12 cellular contexts compared by ENCODE assay signal in genomic region chr3:15102833-15103232, GRCh38. TPM values are rescaled to one million over a fixed set of nuclear protein-coding genes. Genes with fewer than 3 reads are reported as not detected.
DNase-seq lines count a peak whose midpoint lies in the region; ATAC-seq and TF ChIP-seq lines count a peak whose summit lies in the region.
"Had no signal": no experiment of that assay in that cellular context is flagged by ENCODE, and none has a peak within 500 bp of the region (broad histone marks: within the 10 kb centered on the region; RNA-seq: fewer than 3 reads in every experiment).

No MANE protein-coding gene starts in this region.

- H3K9me3 ChIP-seq in fibroblast of lung (ENCODE audit: control insufficient read depth, insufficient read depth, low read depth, low read length): no peaks in the 10 kb centered on the region
- H3K9me3 ChIP-seq in upper lobe of left lung: no peaks in the 10 kb centered on the region

- H3K4me2 ChIP-seq in fibroblast of lung (ENCODE audit: extremely low read depth, insufficient read depth, low read length): no peak overlapping the region

- ATAC-seq in upper lobe of left lung (ENCODE audit: low FRiP score in 2 of 2) (no peak), HG03280 (IDR thresholded peaks at IDR 0.05; ENCODE audit: unreplicated experiment) (no peak), HG03025 (IDR thresholded peaks at IDR 0.05; ENCODE audit: low FRiP score, unreplicated experiment) (no peak)

- no peak for TF ChIP-seq EP300 in upper lobe of left lung (IDR thresholded peaks at IDR 0.05)

- no peak overlapping the region for H2AFZ ChIP-seq in fibroblast of lung (ENCODE audit: low read length)

- peaks cover 10% of the 10 kb centered on the region for H3K79me2 ChIP-seq in fibroblast of lung (ENCODE audit: control insufficient read depth, insufficient read depth, low read length)

- TF ChIP-seq CTCF in fibroblast of lung (conservative IDR thresholded peaks at IDR 0.05 in 1 of 2, IDR thresholded peaks at IDR 0.05 in 1 of 2; ENCODE audit: low read depth in 1 of 2, low read length in 2 of 2) (no peak), upper lobe of left lung (IDR thresholded peaks at IDR 0.05) (no peak)

- 61 to 67% methylated on average over 3 of the region's 3 CpGs for WGBS in upper lobe of left lung, 2 donors

- H3K4me3 ChIP-seq in fibroblast of lung (replicated peaks in 1 of 4; ENCODE audit: control extremely low read depth in 1 of 4, insufficient read depth in 1 of 4, low read depth in 3 of 4, low read length in 4 of 4): no peak overlapping the region
- H3K4me3 ChIP-seq in upper lobe of left lung: no peak overlapping the region

- H3K27me3 ChIP-seq in fibroblast of lung (ENCODE audit: control insufficient read depth, insufficient read depth, low read length) (peaks cover 3% of the 10 kb centered on the region), upper lobe of left lung (no peaks in the 10 kb centered on the region)

- DNase-seq in AG20443 (ENCODE audit: low spot score) (peak; percentile 48), NCI-H446 treated with DMSO at 0.1 percent for 48 hours (lab: John Stamatoyannopoulos, UW) (peak; percentile 52), fibroblast of lung (ENCODE audit: low read depth in 2 of 2) (peak; percentile 15 to 39), myocyte (ENCODE audit: low read depth) (peak; percentile 92), upper lobe of left lung (no peak)
- DNase-seq in activated CD4-positive, CD25-positive, alpha-beta regulatory T cell treated with anti-CD3 and anti-CD28 coated beads, Interleukin-2, amount 50 U/mL, for 72 hours: no peak
- DNase-seq: effector CD4-positive, alpha-beta T cell; GF-D8; NCI-H1436; T1000 had no signal

- H3K27ac ChIP-seq in fibroblast of lung (ENCODE audit: insufficient read depth, low read length) (no peak overlapping the region), upper lobe of left lung (peak overlapping the region in 2 of 4 donors; percentile 52 to 64)

- no peak overlapping the region for H3K9ac ChIP-seq in fibroblast of lung (ENCODE audit: insufficient read depth, low read length)

- H3K4me1 ChIP-seq in fibroblast of lung (ENCODE audit: control insufficient read depth, extremely low read depth, insufficient read depth, low read length) (peaks cover 5% of the 10 kb centered on the region), upper lobe of left lung (peaks cover 12 to 29% (median 25%) of the 10 kb centered on the region in 4 donors)

- H4K20me1 ChIP-seq in fibroblast of lung (ENCODE audit: control insufficient read depth, extremely low read depth, insufficient read depth, low read length): no peaks in the 10 kb centered on the region

- no peaks in the 10 kb centered on the region for H3K36me3 ChIP-seq in fibroblast of lung (ENCODE audit: control insufficient read depth, insufficient read depth, low read length)
- H3K36me3 ChIP-seq in upper lobe of left lung: no peaks in the 10 kb centered on the region

- no peak for TF ChIP-seq POLR2A in upper lobe of left lung (IDR thresholded peaks at IDR 0.05)

RNA-seq across cellular contexts. Expression of gene RBSN, which starts 3.9 kb away (rescaled TPM):
- total RNA-seq in fibroblast of lung (23.4 and 26.8 TPM in 2 replicates), myocyte (26.0 and 31.1 TPM in 2 replicates), upper lobe of left lung (10 to 100 TPM; 24.5 to 72.3 (median 29.0) TPM)
- polyA plus RNA-seq in fibroblast of lung: 9.3 and 10.0 TPM in 2 replicates
- 10.0 and 11.5 TPM in 2 replicates for polyA plus RNA-seq in fibroblast of lung (2012)
- 21.1 and 26.1 TPM in 2 replicates for polyA minus RNA-seq in fibroblast of lung (ENCODE audit: low replicate concordance)
- polyA plus RNA-seq in myocyte (2012): 17.6 TPM

RNA-seq across cellular contexts. Expression of gene MRPS25, which starts 37.7 kb away (rescaled TPM):
- total RNA-seq in fibroblast of lung (11.6 and 16.5 TPM in 2 replicates), myocyte (23.7 and 30.8 TPM in 2 replicates), upper lobe of left lung (100 to 1,000 TPM in 2 of 6 donors, 10 to 100 TPM in 4; 39.8 to 149 (median 56.9) TPM)
- 17.4 and 23.2 TPM in 2 replicates for polyA plus RNA-seq in fibroblast of lung
- 27.1 and 35.0 TPM in 2 replicates for polyA plus RNA-seq in fibroblast of lung (2012)
- 0.86 and 12.4 TPM in 2 replicates for polyA minus RNA-seq in fibroblast of lung (ENCODE audit: low replicate concordance)
- 44.5 TPM for polyA plus RNA-seq in myocyte (2012)

Comparison
In these comparisons a context has a peak if more than half of its experiments do, and no peak if none do; other contexts are left out.
1. DNase-seq: peak in AG20443 (single experiment), NCI-H446 treated with DMSO at 0.1 percent for 48 hours (single experiment), fibroblast of lung (2 of 2) and myocyte (single experiment); none in upper lobe of left lung (0 of 2) and activated CD4-positive, CD25-positive, alpha-beta regulatory T cell treated with anti-CD3 and anti-CD28 coated beads, Interleukin-2, amount 50 U/mL, for 72 hours (single experiment).